ENCODE assay signal across 18 cellular contexts in the genomic region with DNA sequence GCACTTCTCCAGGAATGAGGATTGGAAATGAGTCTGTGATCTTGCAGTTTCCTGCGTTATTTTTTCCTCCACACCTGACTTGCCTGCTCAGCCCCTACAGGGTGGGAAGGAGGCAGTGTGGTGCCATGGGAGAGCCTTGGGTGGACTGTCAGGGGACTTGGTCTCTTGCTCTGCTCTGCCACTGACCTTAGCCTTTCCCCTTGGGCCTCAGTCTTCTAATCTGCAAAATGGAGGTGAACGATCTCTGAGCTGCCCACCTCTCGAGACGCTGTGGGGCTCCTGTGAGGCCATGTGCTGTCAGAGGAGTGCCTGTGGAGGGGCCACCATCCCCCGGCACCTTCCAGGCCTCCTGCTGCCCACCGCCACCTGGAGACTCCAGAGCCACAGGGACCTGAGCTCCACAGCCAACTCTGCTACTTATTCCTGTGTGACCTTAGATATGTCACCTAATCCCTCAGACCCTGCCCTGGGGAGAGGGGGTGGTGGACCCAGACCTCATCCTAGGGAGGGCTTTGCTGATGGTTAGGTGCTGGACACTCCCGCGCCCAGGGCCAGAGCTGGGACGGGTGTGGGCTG. TPM values are rescaled to one million over a fixed set of nuclear protein-coding genes. Genes with fewer than 3 reads are reported as not detected.
A peak's percentile ranks its signal among the peaks of the same experiment; 100 is the strongest.
DNase-seq lines count a peak whose midpoint lies in the region; ATAC-seq, FAIRE-seq and TF ChIP-seq lines count a peak whose summit lies in the region.
"Had no signal": no experiment of that assay in that cellular context is flagged by ENCODE, and none has a peak within 500 bp of the region (broad histone marks: within the 10 kb centered on the region; RNA-seq: fewer than 3 reads in every experiment).

No MANE protein-coding gene starts in this region.

- DNase-seq in K562 (ENCODE audit: extremely low read depth in 1 of 4, low spot score in 3 of 4) (no peak), kidney (peak; percentile 51), neural crest cell (ENCODE audit: low read depth, low spot score) (no peak), activated T-cell treated with anti-CD3 and anti-CD28 coated beads for 4 hours (no peak), amygdala (lab: John Stamatoyannopoulos, UW) (no peak)
- DNase-seq in stimulated activated effector memory CD8-positive, alpha-beta T cell treated with anti-CD3 and anti-CD28 coated beads, Interleukin-12 subunit alpha, Interleukin-12 subunit beta, amount 100 ng/mL, for 72 hours (ENCODE audit: low spot score in 2 of 2) = no peak
- DNase-seq: Caco-2, DND-41, GDM1 had no signal

- CTCF ChIA-PET in K562 (lab: Yijun Ruan, JAX; ENCODE audit: low intra/inter-chr PET ratio) = no interaction called here

- no peak for FAIRE-seq in K562 (lab: Jason Lieb, UNC)
- no peak for FAIRE-seq in kidney (lab: Jason Lieb, UNC)
- FAIRE-seq: GM19239, H54 had no signal

- H3K27me3 ChIP-seq in K562 (ENCODE audit: control insufficient read depth in 2 of 2, insufficient read depth in 2 of 2, low read length in 2 of 2) = peaks cover 4 to 5% of the 10 kb centered on the region in 2 experiments; a peak in 2 of 5 replicates

- H3K27ac Mint-ChIP-seq in neural crest cell (ENCODE audit: unreplicated experiment) = peak overlapping the region; percentile 27
- H3K27ac Mint-ChIP-seq in stimulated activated effector memory CD8-positive, alpha-beta T cell treated with anti-CD3 and anti-CD28 coated beads, Interleukin-12 subunit alpha, Interleukin-12 subunit beta, amount 100 ng/mL, for 72 hours = peak overlapping the region; percentile 74
- H3K27ac Mint-ChIP-seq: CD14-positive monocyte; CD8-positive, alpha-beta memory T cell had no signal

- no peak for TF ChIP-seq POLR2A in K562 (conservative IDR thresholded peaks at IDR 0.05)

- no peak overlapping the region for H3K4me3 Mint-ChIP-seq in neural crest cell
- H3K4me3 Mint-ChIP-seq in stimulated activated effector memory CD8-positive, alpha-beta T cell treated with anti-CD3 and anti-CD28 coated beads, Interleukin-12 subunit alpha, Interleukin-12 subunit beta, amount 100 ng/mL, for 72 hours = no peak overlapping the region
- H3K4me3 Mint-ChIP-seq: CD14-positive monocyte; CD8-positive, alpha-beta memory T cell had no signal

- H3K79me2 ChIP-seq in K562 (ENCODE audit: control insufficient read depth, insufficient read depth, low read length) = no peaks in the 10 kb centered on the region

- no peaks in the 10 kb centered on the region for H3K36me3 Mint-ChIP-seq in neural crest cell (ENCODE audit: low read depth)
- H3K36me3 Mint-ChIP-seq in stimulated activated effector memory CD8-positive, alpha-beta T cell treated with anti-CD3 and anti-CD28 coated beads, Interleukin-12 subunit alpha, Interleukin-12 subunit beta, amount 100 ng/mL, for 72 hours = no peaks in the 10 kb centered on the region
- H3K36me3 Mint-ChIP-seq: CD14-positive monocyte; CD8-positive, alpha-beta memory T cell had no signal

- H3K9me3 ChIP-seq in K562 (replicated peaks; ENCODE audit: control insufficient read depth, insufficient read depth, low read depth, low read length) (no peaks in the 10 kb centered on the region), kidney (ENCODE audit: control insufficient read depth in 1 of 2, low read length in 2 of 2) (no peaks in the 10 kb centered on the region)
- H3K9me3 ChIP-seq: Caco-2 had no signal

- 39% methylated on average over 9 of the region's 9 CpGs for WGBS in K562 (ENCODE audit: insufficient coverage, low coverage, missing lambda C conversion rate)

- POLR2A ChIA-PET in K562 (lab: Yijun Ruan, JAX) = interaction anchor here (0.9 to 3.3 kb wide), 4 partner anchors 8 to 68 kb away, joined by 3 to 11 read pairs (median 4); no protein-coding TSS in a partner anchor

- no peak for TF ChIP-seq CTCF in K562 (IDR thresholded peaks at IDR 0.05 in 2 of 3, conservative IDR thresholded peaks at IDR 0.05 in 1 of 3; ENCODE audit: insufficient read depth in 2 of 3, low read depth in 1 of 3, low read length in 3 of 3)
- no peak for TF ChIP-seq CTCF in kidney (IDR thresholded peaks at IDR 0.05; ENCODE audit: borderline replicate concordance, extremely low read depth, insufficient read depth)
- no peak for TF ChIP-seq CTCF in neural crest cell (conservative IDR thresholded peaks at IDR 0.05)

- peaks cover 5% of the 10 kb centered on the region for H3K27me3 Mint-ChIP-seq in neural crest cell (ENCODE audit: low read depth)

- no peak for TF ChIP-seq RAD21 in K562 (CRISPR knock-in tag; conservative IDR thresholded peaks at IDR 0.05 in 1 of 2, IDR thresholded peaks at IDR 0.05 in 1 of 2)

- H3K4me1 Mint-ChIP-seq in neural crest cell = no peaks in the 10 kb centered on the region
- H3K4me1 Mint-ChIP-seq in stimulated activated effector memory CD8-positive, alpha-beta T cell treated with anti-CD3 and anti-CD28 coated beads, Interleukin-12 subunit alpha, Interleukin-12 subunit beta, amount 100 ng/mL, for 72 hours = peaks cover 8% of the 10 kb centered on the region
- H3K4me1 Mint-ChIP-seq: CD14-positive monocyte had no signal

- no peaks in the 10 kb centered on the region for H4K20me1 ChIP-seq in K562 (replicated peaks; ENCODE audit: control insufficient read depth, insufficient read depth, low read length)

- no peak for TF ChIP-seq EP300 in K562 (IDR thresholded peaks at IDR 0.05; ENCODE audit: low read length)

- ATAC-seq in K562 = no peak
- ATAC-seq in stimulated activated effector memory CD8-positive, alpha-beta T cell treated with anti-CD3 and anti-CD28 coated beads, Interleukin-12 subunit alpha, Interleukin-12 subunit beta, amount 100 ng/mL, for 72 hours = no peak
- ATAC-seq in GM19395 (IDR thresholded peaks at IDR 0.05; ENCODE audit: unreplicated experiment) = no peak
- ATAC-seq: HCT116 had no signal

- no peaks in the 10 kb centered on the region for H3K9me3 Mint-ChIP-seq in neural crest cell
- no peaks in the 10 kb centered on the region for H3K9me3 Mint-ChIP-seq in stimulated activated effector memory CD8-positive, alpha-beta T cell treated with anti-CD3 and anti-CD28 coated beads, Interleukin-12 subunit alpha, Interleukin-12 subunit beta, amount 100 ng/mL, for 72 hours
- H3K9me3 Mint-ChIP-seq: CD14-positive monocyte; CD8-positive, alpha-beta memory T cell had no signal

- H3K4me3 ChIP-seq in K562 = no peak overlapping the region
- H3K4me3 ChIP-seq in kidney (ENCODE audit: low read length in 2 of 2) = no peak overlapping the region

- no peak overlapping the region for H2AFZ ChIP-seq in K562 (ENCODE audit: low read depth, low read length)

- no peak overlapping the region for H3K27ac ChIP-seq in K562 (ENCODE audit: extremely low read depth, low read depth, low read length)
- H3K27ac ChIP-seq in kidney (ENCODE audit: low read depth in 2 of 2, low read length in 2 of 2) = no peak overlapping the region

- no peaks in the 10 kb centered on the region for H3K9me1 ChIP-seq in K562 (ENCODE audit: control insufficient read depth, insufficient read depth, low read length)

- intact Hi-C loops in K562 (cut with micrococcal nuclease) (loop anchor here (10.0 kb wide), 1 partner anchor 295 kb away; the partner anchor contains the start of gene GRM4), kidney (cut with DNase I) (no loop called here)

- H3K36me3 ChIP-seq in K562 (ENCODE audit: control insufficient read depth, insufficient read depth, low read length) = no peaks in the 10 kb centered on the region
- H3K36me3 ChIP-seq in kidney (ENCODE audit: control insufficient read depth in 1 of 2, insufficient read depth in 2 of 2, low read length in 2 of 2) = no peaks in the 10 kb centered on the region

- in situ Hi-C loops in K562 (cut with MboI) = no loop called here

- no TSS peak for BruUV-seq in K562 (replicated peaks; lab: Mats Ljungman, UMichigan)

- H3K4me2 ChIP-seq in K562 (ENCODE audit: insufficient read depth, low read length) = no peak overlapping the region

- H3K9ac ChIP-seq in K562 (ENCODE audit: insufficient read depth in 1 of 2, low read depth in 2 of 2, low read length in 2 of 2) = peak overlapping the region in 1 of 2 experiments; percentile 54; a peak in 1 of 4 replicates
- H3K9ac ChIP-seq in kidney (ENCODE audit: low read length in 2 of 2) = no peak overlapping the region

- H3K4me1 ChIP-seq in K562 (replicated peaks in 1 of 2; ENCODE audit: control insufficient read depth in 2 of 2, insufficient read depth in 2 of 2, low read length in 2 of 2) (peaks cover 4 to 17% of the 10 kb centered on the region in 2 experiments; a peak in 3 of 5 replicates), kidney (ENCODE audit: control insufficient read depth in 1 of 2, insufficient read depth in 1 of 2, low read depth in 1 of 2, low read length in 2 of 2) (peaks cover 11 to 15% of the 10 kb centered on the region in 2 donors)

TF ChIP-seq in K562, 482 proteins besides CTCF, POLR2A, EP300 and RAD21 (continues in another document):
- TF ChIP-seq MCM2 (IDR thresholded peaks at IDR 0.05; ENCODE audit: low read depth) (no peak), HMGN3 (IDR thresholded peaks at IDR 0.05; ENCODE audit: borderline replicate concordance, extremely low read depth, insufficient read length, low read depth, low read length) (no peak)

RNA-seq across cellular contexts. Expression of gene MLN, which starts 45.8 kb away (rescaled TPM):
- not detected in 2 replicates for total RNA-seq in K562 (2011; cell fraction: chromatin; rRNA removed; ENCODE audit: low replicate concordance)
- not detected in 2 replicates for total RNA-seq in K562 (2011; cell fraction: nucleolus; rRNA removed)
- total RNA-seq in K562 (2011; cell fraction: nucleoplasm; rRNA removed) = not detected in 2 replicates
- total RNA-seq in K562 (2014; rRNA removed) (not detected in 2 replicates), K562 (2014; rRNA removed; fragmentation: Illumina TruSeq; extraction: Trizol) (not detected in 2 replicates), K562 (2015; rRNA removed; fragmentation: Illumina TruSeq; extraction: Trizol) (not detected in 2 replicates), K562 (2021) (not detected in 2 replicates), kidney (not detected), neural crest cell (not detected in 2 replicates)
- polyA plus RNA-seq in K562 (2011; rRNA removed) (not detected in 2 replicates), K562 (2014; fragmentation: Illumina TruSeq; extraction: Trizol) (not detected in 2 replicates), K562 (2014; fragmentation: Nextera tagmentation; extraction: Ambion mirVana) (not detected), K562 (2014; rRNA removed) (not detected in 2 replicates), kidney (ENCODE audit: insufficient read depth, low read depth, low replicate concordance) (not detected)
- polyA plus RNA-seq in K562 (2011; cell fraction: cytosol; rRNA removed) = not detected in 2 replicates
- polyA plus RNA-seq in K562 (2011; cell fraction: nucleus; rRNA removed) = not detected in 2 replicates
- not detected in 2 replicates for polyA plus RNA-seq in K562 (2012)
- polyA minus RNA-seq in K562 (2011; rRNA and poly(A)+ RNA removed) = not detected in 2 replicates
- not detected in 2 replicates for polyA minus RNA-seq in K562 (2011; cell fraction: cytosol; rRNA and poly(A)+ RNA removed)
- polyA minus RNA-seq in K562 (2011; cell fraction: nucleus; rRNA and poly(A)+ RNA removed) = not detected in 2 replicates
- total RNA-seq: A673; Caco-2; CD8-positive, alpha-beta memory T cell; HT-29 had no signal
- polyA plus RNA-seq: BJ; CD14-positive monocyte; CD8-positive, alpha-beta memory T cell had no signal
